ENCODE assay signal across 10 cellular contexts in the genomic region with DNA sequence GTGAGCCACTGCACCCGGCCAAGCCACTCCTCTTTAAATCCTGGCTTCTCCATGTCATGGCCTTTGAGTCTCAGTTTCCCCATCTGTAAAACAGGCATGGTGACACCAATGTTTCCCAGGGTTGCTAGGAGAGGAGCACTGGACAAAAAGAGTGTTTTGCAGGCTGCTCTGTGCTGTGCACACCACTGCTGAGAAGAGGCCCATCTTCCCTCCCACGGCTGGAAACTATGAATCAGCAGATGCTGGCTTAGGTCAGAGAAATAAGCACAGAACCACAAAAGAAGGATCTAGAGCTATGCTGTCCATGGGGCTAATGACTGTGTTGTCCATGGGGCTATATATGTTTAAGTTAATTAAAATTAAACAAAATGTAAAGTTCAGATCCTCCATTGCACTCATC. TPM values are rescaled to one million over a fixed set of nuclear protein-coding genes. Genes with fewer than 3 reads are reported as not detected.
DNase-seq lines count a peak whose midpoint lies in the region; ATAC-seq and TF ChIP-seq lines count a peak whose summit lies in the region.
"Had no signal": no experiment of that assay in that cellular context is flagged by ENCODE, and none has a peak within 500 bp of the region (broad histone marks: within the 10 kb centered on the region; RNA-seq: fewer than 3 reads in every experiment).

No MANE protein-coding gene starts in this region.

- in situ Hi-C loops in Caki2 (cut with HindIII; ENCODE audit: low pct_unique_long_range_greater_than_20kb, low sequenced_read_pairs): no loop called here
- in situ Hi-C loops in brain microvascular endothelial cell (cut with HindIII; ENCODE audit: low pct_ligation_motif_present, low sequenced_read_pairs): no loop called here

- DNase-seq in Caki2 (ENCODE audit: low read depth): peak; percentile 17
- DNase-seq in M059J (ENCODE audit: low read depth): peak; percentile 43
- peak; percentile 84 for DNase-seq in brain microvascular endothelial cell
- peak; percentile 66 for DNase-seq in stimulated activated CD4-positive, alpha-beta T cell treated with anti-CD3 and anti-CD28 coated beads, Interleukin-1b, Interleukin-23, amount 100 ng/mL, for 48 hours
- no peak for DNase-seq in NCI-H524 (lab: John Stamatoyannopoulos, UW)
- DNase-seq: immature natural killer cell, psoas muscle, SHP77 had no signal

- TF ChIP-seq CTCF in brain microvascular endothelial cell (IDR thresholded peaks at IDR 0.05; ENCODE audit: low read depth, low read length, missing control alignments): no peak

- no peaks in the 10 kb centered on the region for H3K4me1 Mint-ChIP-seq in stimulated activated memory B cell treated with anti-CD40 and anti-IgM and Interleukin-4, amounts not matched to agents 10 μg/mL and 1 μg/mL and 100 μg/mL, for 72 hours

- no peak overlapping the region for H3K4me3 ChIP-seq in brain microvascular endothelial cell (ENCODE audit: low read depth, low read length)
- H3K4me3 ChIP-seq: psoas muscle had no signal

- no peaks in the 10 kb centered on the region for H3K36me3 ChIP-seq in brain microvascular endothelial cell (replicated peaks)

- H3K27me3 ChIP-seq in brain microvascular endothelial cell (replicated peaks): no peaks in the 10 kb centered on the region

- peaks cover 4% of the 10 kb centered on the region for H3K9me3 Mint-ChIP-seq in stimulated activated memory B cell treated with anti-CD40 and anti-IgM and Interleukin-4, amounts not matched to agents 10 μg/mL and 1 μg/mL and 100 μg/mL, for 72 hours
- H3K9me3 Mint-ChIP-seq: immature natural killer cell had no signal

- no peaks in the 10 kb centered on the region for H3K27me3 Mint-ChIP-seq in stimulated activated memory B cell treated with anti-CD40 and anti-IgM and Interleukin-4, amounts not matched to agents 10 μg/mL and 1 μg/mL and 100 μg/mL, for 72 hours

- H3K27ac ChIP-seq in brain microvascular endothelial cell: peak overlapping the region; percentile 58
- H3K27ac ChIP-seq: psoas muscle had no signal

- H3K36me3 Mint-ChIP-seq in stimulated activated memory B cell treated with anti-CD40 and anti-IgM and Interleukin-4, amounts not matched to agents 10 μg/mL and 1 μg/mL and 100 μg/mL, for 72 hours: no peaks in the 10 kb centered on the region

- no peak overlapping the region for H3K4me3 Mint-ChIP-seq in stimulated activated memory B cell treated with anti-CD40 and anti-IgM and Interleukin-4, amounts not matched to agents 10 μg/mL and 1 μg/mL and 100 μg/mL, for 72 hours
- H3K4me3 Mint-ChIP-seq: immature natural killer cell had no signal

- no peak for ATAC-seq in stimulated activated memory B cell treated with anti-CD40 and anti-IgM and Interleukin-4, amounts not matched to agents 10 μg/mL and 1 μg/mL and 100 μg/mL, for 72 hours
- ATAC-seq in HG02642 (IDR thresholded peaks at IDR 0.05; ENCODE audit: poor library complexity, unreplicated experiment): no peak

- no peak overlapping the region for H3K27ac Mint-ChIP-seq in stimulated activated memory B cell treated with anti-CD40 and anti-IgM and Interleukin-4, amounts not matched to agents 10 μg/mL and 1 μg/mL and 100 μg/mL, for 72 hours
- H3K27ac Mint-ChIP-seq: immature natural killer cell had no signal

RNA-seq across cellular contexts. Expression of gene TSHZ3, which starts 37.2 kb away (rescaled TPM):
- total RNA-seq in Caki2 (2014; rRNA removed; shearing (Covaris generic); ENCODE audit: low replicate concordance): 0.35 and 1.2 TPM in 2 replicates
- 0.22 and 0.64 TPM in 2 replicates for total RNA-seq in M059J (2014; rRNA removed; shearing (Covaris generic))

Comparison
In these comparisons a context has a peak if more than half of its experiments do, and no peak if none do; other contexts are left out.
1. DNase-seq: peak in Caki2 (single experiment), M059J (single experiment), brain microvascular endothelial cell (single experiment) and stimulated activated CD4-positive, alpha-beta T cell treated with anti-CD3 and anti-CD28 coated beads, Interleukin-1b, Interleukin-23, amount 100 ng/mL, for 48 hours (single experiment); none in NCI-H524 (0 of 2).